1 cellular context compared by ENCODE assay signal in the genomic region with DNA sequence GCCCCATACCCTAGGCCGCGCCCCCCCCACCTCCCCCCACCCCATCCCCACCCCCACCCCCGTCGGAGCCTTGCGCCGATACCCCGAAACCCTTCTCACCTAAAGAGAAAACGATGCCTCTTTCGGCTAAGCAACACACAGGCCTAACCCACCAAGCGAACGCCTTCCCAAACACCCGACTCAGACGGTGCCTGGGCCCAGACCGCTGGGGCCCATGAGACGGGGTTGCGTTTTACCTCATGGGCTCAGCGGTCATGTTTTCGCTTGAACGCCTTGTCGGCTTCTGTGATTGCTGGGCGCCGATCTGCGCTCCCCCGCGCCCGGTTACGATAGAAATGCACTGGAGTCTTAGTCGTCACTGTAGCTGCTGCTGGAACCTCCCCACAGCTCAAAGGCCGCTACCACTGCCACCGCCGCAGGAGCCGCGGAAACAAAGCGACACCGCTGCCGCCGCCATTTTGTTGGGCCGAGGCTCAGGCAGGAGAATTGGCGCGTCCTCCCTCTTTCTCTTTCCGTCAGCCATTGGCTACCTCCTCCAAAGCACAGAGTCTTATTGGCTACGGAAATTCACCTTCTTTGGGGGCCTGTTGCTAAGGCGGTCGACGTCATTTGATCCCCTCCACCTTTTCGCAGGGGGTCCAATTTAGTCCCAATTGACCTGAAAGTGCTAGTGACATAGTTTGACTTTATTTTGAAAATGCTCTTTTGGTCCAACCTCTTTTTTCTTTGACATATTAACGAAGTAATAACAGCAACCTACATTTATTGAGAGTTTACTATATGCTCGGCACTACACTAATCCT.
TF ChIP-seq lines count a peak whose summit lies in the region.

A gene with protein sequence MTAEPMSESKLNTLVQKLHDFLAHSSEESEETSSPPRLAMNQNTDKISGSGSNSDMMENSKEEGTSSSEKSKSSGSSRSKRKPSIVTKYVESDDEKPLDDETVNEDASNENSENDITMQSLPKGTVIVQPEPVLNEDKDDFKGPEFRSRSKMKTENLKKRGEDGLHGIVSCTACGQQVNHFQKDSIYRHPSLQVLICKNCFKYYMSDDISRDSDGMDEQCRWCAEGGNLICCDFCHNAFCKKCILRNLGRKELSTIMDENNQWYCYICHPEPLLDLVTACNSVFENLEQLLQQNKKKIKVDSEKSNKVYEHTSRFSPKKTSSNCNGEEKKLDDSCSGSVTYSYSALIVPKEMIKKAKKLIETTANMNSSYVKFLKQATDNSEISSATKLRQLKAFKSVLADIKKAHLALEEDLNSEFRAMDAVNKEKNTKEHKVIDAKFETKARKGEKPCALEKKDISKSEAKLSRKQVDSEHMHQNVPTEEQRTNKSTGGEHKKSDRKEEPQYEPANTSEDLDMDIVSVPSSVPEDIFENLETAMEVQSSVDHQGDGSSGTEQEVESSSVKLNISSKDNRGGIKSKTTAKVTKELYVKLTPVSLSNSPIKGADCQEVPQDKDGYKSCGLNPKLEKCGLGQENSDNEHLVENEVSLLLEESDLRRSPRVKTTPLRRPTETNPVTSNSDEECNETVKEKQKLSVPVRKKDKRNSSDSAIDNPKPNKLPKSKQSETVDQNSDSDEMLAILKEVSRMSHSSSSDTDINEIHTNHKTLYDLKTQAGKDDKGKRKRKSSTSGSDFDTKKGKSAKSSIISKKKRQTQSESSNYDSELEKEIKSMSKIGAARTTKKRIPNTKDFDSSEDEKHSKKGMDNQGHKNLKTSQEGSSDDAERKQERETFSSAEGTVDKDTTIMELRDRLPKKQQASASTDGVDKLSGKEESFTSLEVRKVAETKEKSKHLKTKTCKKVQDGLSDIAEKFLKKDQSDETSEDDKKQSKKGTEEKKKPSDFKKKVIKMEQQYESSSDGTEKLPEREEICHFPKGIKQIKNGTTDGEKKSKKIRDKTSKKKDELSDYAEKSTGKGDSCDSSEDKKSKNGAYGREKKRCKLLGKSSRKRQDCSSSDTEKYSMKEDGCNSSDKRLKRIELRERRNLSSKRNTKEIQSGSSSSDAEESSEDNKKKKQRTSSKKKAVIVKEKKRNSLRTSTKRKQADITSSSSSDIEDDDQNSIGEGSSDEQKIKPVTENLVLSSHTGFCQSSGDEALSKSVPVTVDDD (N-terminal part only) (minus strand): TSS at position 471 of the 803 bp plus-strand sequence. CDS start 215 bp downstream, at position 256.

TF ChIP-seq in HEK293, 187 proteins besides CTCF, POLR2A, EP300 and RAD21 (continued from another document and continues in another):
- TF ChIP-seq, protein P1, sequence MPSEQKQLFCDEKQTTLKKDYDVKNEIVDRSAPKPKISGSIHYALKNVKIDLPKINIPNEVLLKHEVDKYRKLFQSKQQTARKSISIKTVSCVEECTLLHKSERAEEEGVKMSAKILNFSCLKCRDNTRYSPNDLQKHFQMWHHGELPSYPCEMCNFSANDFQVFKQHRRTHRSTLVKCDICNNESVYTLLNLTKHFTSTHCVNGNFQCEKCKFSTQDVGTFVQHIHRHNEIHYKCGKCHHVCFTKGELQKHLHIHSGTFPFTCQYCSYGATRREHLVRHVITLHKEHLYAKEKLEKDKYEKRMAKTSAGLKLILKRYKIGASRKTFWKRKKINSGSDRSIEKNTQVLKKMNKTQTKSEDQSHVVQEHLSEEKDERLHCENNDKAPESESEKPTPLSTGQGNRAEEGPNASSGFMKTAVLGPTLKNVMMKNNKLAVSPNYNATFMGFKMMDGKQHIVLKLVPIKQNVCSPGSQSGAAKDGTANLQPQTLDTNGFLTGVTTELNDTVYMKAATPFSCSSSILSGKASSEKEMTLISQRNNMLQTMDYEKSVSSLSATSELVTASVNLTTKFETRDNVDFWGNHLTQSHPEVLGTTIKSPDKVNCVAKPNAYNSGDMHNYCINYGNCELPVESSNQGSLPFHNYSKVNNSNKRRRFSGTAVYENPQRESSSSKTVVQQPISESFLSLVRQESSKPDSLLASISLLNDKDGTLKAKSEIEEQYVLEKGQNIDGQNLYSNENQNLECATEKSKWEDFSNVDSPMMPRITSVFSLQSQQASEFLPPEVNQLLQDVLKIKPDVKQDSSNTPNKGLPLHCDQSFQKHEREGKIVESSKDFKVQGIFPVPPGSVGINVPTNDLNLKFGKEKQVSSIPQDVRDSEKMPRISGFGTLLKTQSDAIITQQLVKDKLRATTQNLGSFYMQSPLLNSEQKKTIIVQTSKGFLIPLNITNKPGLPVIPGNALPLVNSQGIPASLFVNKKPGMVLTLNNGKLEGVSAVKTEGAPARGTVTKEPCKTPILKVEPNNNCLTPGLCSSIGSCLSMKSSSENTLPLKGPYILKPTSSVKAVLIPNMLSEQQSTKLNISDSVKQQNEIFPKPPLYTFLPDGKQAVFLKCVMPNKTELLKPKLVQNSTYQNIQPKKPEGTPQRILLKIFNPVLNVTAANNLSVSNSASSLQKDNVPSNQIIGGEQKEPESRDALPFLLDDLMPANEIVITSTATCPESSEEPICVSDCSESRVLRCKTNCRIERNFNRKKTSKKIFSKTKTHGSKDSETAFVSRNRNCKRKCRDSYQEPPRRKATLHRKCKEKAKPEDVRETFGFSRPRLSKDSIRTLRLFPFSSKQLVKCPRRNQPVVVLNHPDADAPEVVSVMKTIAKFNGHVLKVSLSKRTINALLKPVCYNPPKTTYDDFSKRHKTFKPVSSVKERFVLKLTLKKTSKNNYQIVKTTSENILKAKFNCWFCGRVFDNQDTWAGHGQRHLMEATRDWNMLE (tag by site-specific recombination; conservative IDR thresholded peaks at IDR 0.05; ENCODE audit: low read depth), result no peak
- TF ChIP-seq KLF9 (tag by site-specific recombination; IDR thresholded peaks at IDR 0.05; ENCODE audit: low read depth) (peak; percentile 24; the same call in 1 of the 2 replicates), ZNF354C (tag by site-specific recombination; IDR thresholded peaks at IDR 0.05; ENCODE audit: borderline replicate concordance, low read depth) (no peak), ZNF214 (tag by site-specific recombination; IDR thresholded peaks at IDR 0.05; ENCODE audit: borderline replicate concordance) (no peak), ZNF266 (tag by site-specific recombination; IDR thresholded peaks at IDR 0.05; ENCODE audit: low read depth) (no peak), ZSCAN16 (tag by site-specific recombination; IDR thresholded peaks at IDR 0.05) (no peak), ZBTB21 (tag by site-specific recombination; IDR thresholded peaks at IDR 0.05) (peak; percentile 82), ZNF621 (tag by site-specific recombination; IDR thresholded peaks at IDR 0.05) (no peak), ZNF521 (tag by site-specific recombination; IDR thresholded peaks at IDR 0.05) (no peak), ZBTB7A (tag by site-specific recombination; IDR thresholded peaks at IDR 0.05; ENCODE audit: low read depth) (no peak), ZNF140 (tag by site-specific recombination; IDR thresholded peaks at IDR 0.05) (no peak), HOXC10 (CRISPR knock-in tag; IDR thresholded peaks at IDR 0.05) (no peak), ZNF677 (tag by site-specific recombination; IDR thresholded peaks at IDR 0.05) (no peak), GLI2 (tag by site-specific recombination; IDR thresholded peaks at IDR 0.05; ENCODE audit: borderline replicate concordance, low read depth) (no peak), ZNF404 (tag by site-specific recombination; IDR thresholded peaks at IDR 0.05) (no peak), ZNF157 (tag by site-specific recombination; IDR thresholded peaks at IDR 0.05) (no peak), ZNF548 (tag by site-specific recombination; IDR thresholded peaks at IDR 0.05) (no peak), ZNF202 (tag by site-specific recombination; IDR thresholded peaks at IDR 0.05; ENCODE audit: borderline replicate concordance) (no peak), ZNF174 (tag by site-specific recombination; IDR thresholded peaks at IDR 0.05) (no peak), ZNF626 (tag by site-specific recombination; IDR thresholded peaks at IDR 0.05) (no peak), ZNF473 (tag by site-specific recombination; IDR thresholded peaks at IDR 0.05) (no peak), PRDM1 (tag by site-specific recombination; IDR thresholded peaks at IDR 0.05) (no peak)
- TF ChIP-seq, protein P2, sequence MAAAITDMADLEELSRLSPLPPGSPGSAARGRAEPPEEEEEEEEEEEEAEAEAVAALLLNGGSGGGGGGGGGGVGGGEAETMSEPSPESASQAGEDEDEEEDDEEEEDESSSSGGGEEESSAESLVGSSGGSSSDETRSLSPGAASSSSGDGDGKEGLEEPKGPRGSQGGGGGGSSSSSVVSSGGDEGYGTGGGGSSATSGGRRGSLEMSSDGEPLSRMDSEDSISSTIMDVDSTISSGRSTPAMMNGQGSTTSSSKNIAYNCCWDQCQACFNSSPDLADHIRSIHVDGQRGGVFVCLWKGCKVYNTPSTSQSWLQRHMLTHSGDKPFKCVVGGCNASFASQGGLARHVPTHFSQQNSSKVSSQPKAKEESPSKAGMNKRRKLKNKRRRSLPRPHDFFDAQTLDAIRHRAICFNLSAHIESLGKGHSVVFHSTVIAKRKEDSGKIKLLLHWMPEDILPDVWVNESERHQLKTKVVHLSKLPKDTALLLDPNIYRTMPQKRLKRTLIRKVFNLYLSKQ (tag by site-specific recombination; IDR thresholded peaks at IDR 0.05; ENCODE audit: borderline replicate concordance), result no peak
- TF ChIP-seq, protein P3, sequence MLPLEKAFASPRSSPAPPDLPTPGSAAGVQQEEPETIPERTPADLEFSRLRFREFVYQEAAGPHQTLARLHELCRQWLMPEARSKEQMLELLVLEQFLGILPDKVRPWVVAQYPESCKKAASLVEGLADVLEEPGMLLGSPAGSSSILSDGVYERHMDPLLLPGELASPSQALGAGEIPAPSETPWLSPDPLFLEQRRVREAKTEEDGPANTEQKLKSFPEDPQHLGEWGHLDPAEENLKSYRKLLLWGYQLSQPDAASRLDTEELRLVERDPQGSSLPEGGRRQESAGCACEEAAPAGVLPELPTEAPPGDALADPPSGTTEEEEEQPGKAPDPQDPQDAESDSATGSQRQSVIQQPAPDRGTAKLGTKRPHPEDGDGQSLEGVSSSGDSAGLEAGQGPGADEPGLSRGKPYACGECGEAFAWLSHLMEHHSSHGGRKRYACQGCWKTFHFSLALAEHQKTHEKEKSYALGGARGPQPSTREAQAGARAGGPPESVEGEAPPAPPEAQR (tag by site-specific recombination; IDR thresholded peaks at IDR 0.05), result no peak
- TF ChIP-seq, protein P4, sequence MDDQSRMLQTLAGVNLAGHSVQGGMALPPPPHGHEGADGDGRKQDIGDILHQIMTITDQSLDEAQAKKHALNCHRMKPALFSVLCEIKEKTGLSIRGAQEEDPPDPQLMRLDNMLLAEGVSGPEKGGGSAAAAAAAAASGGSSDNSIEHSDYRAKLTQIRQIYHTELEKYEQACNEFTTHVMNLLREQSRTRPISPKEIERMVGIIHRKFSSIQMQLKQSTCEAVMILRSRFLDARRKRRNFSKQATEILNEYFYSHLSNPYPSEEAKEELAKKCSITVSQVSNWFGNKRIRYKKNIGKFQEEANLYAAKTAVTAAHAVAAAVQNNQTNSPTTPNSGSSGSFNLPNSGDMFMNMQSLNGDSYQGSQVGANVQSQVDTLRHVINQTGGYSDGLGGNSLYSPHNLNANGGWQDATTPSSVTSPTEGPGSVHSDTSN (CRISPR knock-in tag; IDR thresholded peaks at IDR 0.05), result no peak
- TF ChIP-seq, protein P5, sequence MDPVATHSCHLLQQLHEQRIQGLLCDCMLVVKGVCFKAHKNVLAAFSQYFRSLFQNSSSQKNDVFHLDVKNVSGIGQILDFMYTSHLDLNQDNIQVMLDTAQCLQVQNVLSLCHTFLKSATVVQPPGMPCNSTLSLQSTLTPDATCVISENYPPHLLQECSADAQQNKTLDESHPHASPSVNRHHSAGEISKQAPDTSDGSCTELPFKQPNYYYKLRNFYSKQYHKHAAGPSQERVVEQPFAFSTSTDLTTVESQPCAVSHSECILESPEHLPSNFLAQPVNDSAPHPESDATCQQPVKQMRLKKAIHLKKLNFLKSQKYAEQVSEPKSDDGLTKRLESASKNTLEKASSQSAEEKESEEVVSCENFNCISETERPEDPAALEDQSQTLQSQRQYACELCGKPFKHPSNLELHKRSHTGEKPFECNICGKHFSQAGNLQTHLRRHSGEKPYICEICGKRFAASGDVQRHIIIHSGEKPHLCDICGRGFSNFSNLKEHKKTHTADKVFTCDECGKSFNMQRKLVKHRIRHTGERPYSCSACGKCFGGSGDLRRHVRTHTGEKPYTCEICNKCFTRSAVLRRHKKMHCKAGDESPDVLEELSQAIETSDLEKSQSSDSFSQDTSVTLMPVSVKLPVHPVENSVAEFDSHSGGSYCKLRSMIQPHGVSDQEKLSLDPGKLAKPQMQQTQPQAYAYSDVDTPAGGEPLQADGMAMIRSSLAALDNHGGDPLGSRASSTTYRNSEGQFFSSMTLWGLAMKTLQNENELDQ (tag by site-specific recombination; IDR thresholded peaks at IDR 0.05; ENCODE audit: low read depth), result no peak
- TF ChIP-seq, protein P6, sequence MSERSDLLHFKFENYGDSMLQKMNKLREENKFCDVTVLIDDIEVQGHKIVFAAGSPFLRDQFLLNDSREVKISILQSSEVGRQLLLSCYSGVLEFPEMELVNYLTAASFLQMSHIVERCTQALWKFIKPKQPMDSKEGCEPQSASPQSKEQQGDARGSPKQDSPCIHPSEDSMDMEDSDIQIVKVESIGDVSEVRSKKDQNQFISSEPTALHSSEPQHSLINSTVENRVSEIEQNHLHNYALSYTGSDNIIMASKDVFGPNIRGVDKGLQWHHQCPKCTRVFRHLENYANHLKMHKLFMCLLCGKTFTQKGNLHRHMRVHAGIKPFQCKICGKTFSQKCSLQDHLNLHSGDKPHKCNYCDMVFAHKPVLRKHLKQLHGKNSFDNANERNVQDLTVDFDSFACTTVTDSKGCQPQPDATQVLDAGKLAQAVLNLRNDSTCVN (tag by site-specific recombination; optimal IDR thresholded peaks at IDR 0.05), result peak; percentile 26
- TF ChIP-seq, protein P7, sequence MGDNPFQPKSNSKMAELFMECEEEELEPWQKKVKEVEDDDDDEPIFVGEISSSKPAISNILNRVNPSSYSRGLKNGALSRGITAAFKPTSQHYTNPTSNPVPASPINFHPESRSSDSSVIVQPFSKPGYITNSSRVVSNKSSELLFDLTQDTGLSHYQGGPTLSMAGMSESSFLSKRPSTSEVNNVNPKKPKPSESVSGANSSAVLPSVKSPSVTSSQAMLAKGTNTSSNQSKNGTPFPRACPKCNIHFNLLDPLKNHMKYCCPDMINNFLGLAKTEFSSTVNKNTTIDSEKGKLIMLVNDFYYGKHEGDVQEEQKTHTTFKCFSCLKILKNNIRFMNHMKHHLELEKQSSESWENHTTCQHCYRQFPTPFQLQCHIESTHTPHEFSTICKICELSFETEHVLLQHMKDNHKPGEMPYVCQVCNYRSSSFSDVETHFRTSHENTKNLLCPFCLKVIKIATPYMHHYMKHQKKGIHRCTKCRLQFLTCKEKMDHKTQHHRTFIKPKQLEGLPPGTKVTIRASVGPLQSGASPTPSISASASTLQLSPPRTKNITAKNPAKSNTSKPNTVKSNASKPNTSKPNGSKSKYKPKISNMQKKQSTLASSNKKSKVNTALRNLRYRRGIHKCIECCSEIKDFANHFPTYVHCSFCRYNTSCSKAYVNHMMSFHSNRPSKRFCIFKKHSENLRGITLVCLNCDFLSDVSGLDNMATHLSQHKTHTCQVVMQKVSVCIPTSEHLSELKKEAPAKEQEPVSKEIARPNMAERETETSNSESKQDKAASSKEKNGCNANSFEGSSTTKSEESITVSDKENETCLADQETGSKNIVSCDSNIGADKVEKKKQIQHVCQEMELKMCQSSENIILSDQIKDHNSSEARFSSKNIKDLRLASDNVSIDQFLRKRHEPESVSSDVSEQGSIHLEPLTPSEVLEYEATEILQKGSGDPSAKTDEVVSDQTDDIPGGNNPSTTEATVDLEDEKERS (tag by site-specific recombination; IDR thresholded peaks at IDR 0.05), result 0 out of 2 replicates have a peak, but pooled peaks have one; percentile 4
- TF ChIP-seq, protein P8, sequence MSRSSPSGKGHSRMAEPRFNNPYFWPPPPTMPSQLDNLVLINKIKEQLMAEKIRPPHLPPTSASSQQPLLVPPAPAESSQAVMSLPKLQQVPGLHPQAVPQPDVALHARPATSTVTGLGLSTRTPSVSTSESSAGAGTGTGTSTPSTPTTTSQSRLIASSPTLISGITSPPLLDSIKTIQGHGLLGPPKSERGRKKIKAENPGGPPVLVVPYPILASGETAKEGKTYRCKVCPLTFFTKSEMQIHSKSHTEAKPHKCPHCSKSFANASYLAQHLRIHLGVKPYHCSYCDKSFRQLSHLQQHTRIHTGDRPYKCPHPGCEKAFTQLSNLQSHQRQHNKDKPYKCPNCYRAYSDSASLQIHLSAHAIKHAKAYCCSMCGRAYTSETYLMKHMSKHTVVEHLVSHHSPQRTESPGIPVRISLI (tag by site-specific recombination; IDR thresholded peaks at IDR 0.05), result no peak
